In the genomic region with DNA sequence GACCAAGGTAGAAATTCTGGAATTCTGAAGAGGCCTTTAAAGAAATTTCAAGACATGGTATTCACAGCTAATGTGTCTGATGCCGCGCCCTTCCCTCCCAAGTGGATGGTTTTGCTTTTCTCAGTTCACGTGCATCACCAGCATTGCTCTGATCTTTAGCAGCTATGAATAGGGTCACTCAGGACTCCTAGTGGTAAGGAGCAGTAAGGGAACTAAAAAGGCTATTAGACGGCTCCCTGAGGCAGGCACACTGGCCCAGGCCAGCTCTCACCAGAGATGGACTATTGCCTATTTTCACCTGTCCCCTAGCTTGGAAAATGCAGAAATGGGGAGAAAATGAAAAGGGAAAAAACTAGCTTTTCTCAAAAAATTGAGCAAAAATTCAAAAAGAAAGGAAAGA, we compare ENCODE assay signal across 8 cellular contexts.
A peak's percentile ranks its signal among the peaks of the same experiment; 100 is the strongest.
DNase-seq lines count a peak whose midpoint lies in the region; ATAC-seq and TF ChIP-seq lines count a peak whose summit lies in the region.

No MANE protein-coding gene starts in this region.

- H3K27me3 ChIP-seq in adrenal gland (no peaks in the 10 kb centered on the region), osteoblast (ENCODE audit: insufficient read depth, low read length) (no peaks in the 10 kb centered on the region), suprapubic skin (no peaks in the 10 kb centered on the region)
- H3K27me3 ChIP-seq in CD4-positive, alpha-beta memory T cell (ENCODE audit: insufficient read depth, low read length): no peaks in the 10 kb centered on the region

- H3K4me3 ChIP-seq in adrenal gland (no peak overlapping the region), osteoblast (ENCODE audit: insufficient read depth, low read length) (no peak overlapping the region), suprapubic skin (no peak overlapping the region)
- H3K4me3 ChIP-seq in CD4-positive, alpha-beta memory T cell (ENCODE audit: low read length in 2 of 2): no peak overlapping the region

- peak in 5 of 6 experiments; percentile 4 to 35 (median 13) for TF ChIP-seq CTCF in adrenal gland (IDR thresholded peaks at IDR 0.05)
- peak; percentile 28 for TF ChIP-seq CTCF in osteoblast (IDR thresholded peaks at IDR 0.05; ENCODE audit: extremely low read depth, low read depth, low read length)
- TF ChIP-seq CTCF in suprapubic skin (IDR thresholded peaks at IDR 0.05): no peak

- H3K27me3 Mint-ChIP-seq in CD4-positive, alpha-beta memory T cell: peaks cover 6 to 17% of the 10 kb centered on the region in 2 donors

- ATAC-seq in GM19035 (IDR thresholded peaks at IDR 0.05; ENCODE audit: unreplicated experiment): peak; percentile 81
- ATAC-seq in HG03457 (IDR thresholded peaks at IDR 0.05; ENCODE audit: unreplicated experiment): peak; percentile 72

- H3K27ac ChIP-seq in adrenal gland (no peak overlapping the region), osteoblast (ENCODE audit: low read depth, low read length) (no peak overlapping the region), suprapubic skin (no peak overlapping the region)
- no peak overlapping the region for H3K27ac ChIP-seq in CD4-positive, alpha-beta memory T cell (ENCODE audit: low read depth, low read length)

- no peaks in the 10 kb centered on the region for H4K20me1 ChIP-seq in osteoblast (ENCODE audit: insufficient read depth, low read length)

- WGBS in adrenal gland, 4 donors: 52 to 67% (median 62%) methylated on average over 4 of the region's 4 CpGs
- 67% methylated on average over 4 of the region's 4 CpGs for WGBS in suprapubic skin

- H3K4me1 Mint-ChIP-seq in CD4-positive, alpha-beta memory T cell: peaks cover 0 to 1% (median 0%) of the 10 kb centered on the region in 4 donors

- no peak for TF ChIP-seq EP300 in suprapubic skin (IDR thresholded peaks at IDR 0.05)

- H3K36me3 ChIP-seq in adrenal gland (replicated peaks in 1 of 2) (no peaks in the 10 kb centered on the region), osteoblast (ENCODE audit: insufficient read depth, low read length) (no peaks in the 10 kb centered on the region), suprapubic skin (no peaks in the 10 kb centered on the region)
- H3K36me3 ChIP-seq in CD4-positive, alpha-beta memory T cell (ENCODE audit: insufficient read depth, low read length): no peaks in the 10 kb centered on the region

- H3K4me1 ChIP-seq in adrenal gland (replicated peaks in 1 of 2) (no peaks in the 10 kb centered on the region), osteoblast (ENCODE audit: insufficient read depth, low read length) (no peaks in the 10 kb centered on the region), suprapubic skin (no peaks in the 10 kb centered on the region)
- no peaks in the 10 kb centered on the region for H3K4me1 ChIP-seq in CD4-positive, alpha-beta memory T cell (ENCODE audit: insufficient read depth, low read length)

- no peak for TF ChIP-seq POLR2A in adrenal gland (IDR thresholded peaks at IDR 0.05)
- no peak for TF ChIP-seq POLR2A in suprapubic skin (IDR thresholded peaks at IDR 0.05)

- POLR2A ChIA-PET in CD4-positive, alpha-beta memory T cell (lab: Charles Lee; ENCODE audit: partially characterized antibody): no interaction called here

- H3K36me3 Mint-ChIP-seq in CD4-positive, alpha-beta memory T cell: no peaks in the 10 kb centered on the region

- no peak overlapping the region for H3K4me3 Mint-ChIP-seq in CD4-positive, alpha-beta memory T cell

- peak; percentile 13 for DNase-seq in COR-L47 (lab: John Stamatoyannopoulos, UW)
- no peak for DNase-seq in adrenal gland
- DNase-seq in osteoblast (ENCODE audit: insufficient read length, low spot score, missing footprints): peak; percentile 6
- no peak for DNase-seq in suprapubic skin (ENCODE audit: low spot score in 2 of 2)
- DNase-seq in CD4-positive, alpha-beta memory T cell: no peak
- DNase-seq in SW 1271 (lab: John Stamatoyannopoulos, UW): no peak

- H2AFZ ChIP-seq in osteoblast (ENCODE audit: low read length): no peak overlapping the region

- H3K79me2 ChIP-seq in osteoblast (ENCODE audit: insufficient read depth, low read length): no peaks in the 10 kb centered on the region

- intact Hi-C loops in adrenal gland (cut with DNase I): no loop called here
- intact Hi-C loops in CD4-positive, alpha-beta memory T cell (cut with micrococcal nuclease): loop anchor here (10.0 kb wide), 1 partner anchor 286 kb away; no protein-coding TSS in a partner anchor

- H3K9me3 ChIP-seq in adrenal gland (replicated peaks in 1 of 3) (no peaks in the 10 kb centered on the region), osteoblast (ENCODE audit: low read depth, low read length) (no peaks in the 10 kb centered on the region), suprapubic skin (no peaks in the 10 kb centered on the region)
- H3K9me3 ChIP-seq in CD4-positive, alpha-beta memory T cell (ENCODE audit: control insufficient read depth in 1 of 2, low read length in 2 of 2): no peaks in the 10 kb centered on the region

- no peak overlapping the region for H3K27ac Mint-ChIP-seq in CD4-positive, alpha-beta memory T cell

- CTCF ChIA-PET in CD4-positive, alpha-beta memory T cell (lab: Charles Lee; ENCODE audit: partially characterized antibody): interaction anchor here (0.9 to 1.2 kb wide), 2 partner anchors 350 to 452 kb away, joined by 3 read pairs; no protein-coding TSS in a partner anchor

- H3K4me2 ChIP-seq in osteoblast (ENCODE audit: insufficient read depth, low read length): no peak overlapping the region

- H3K9me3 Mint-ChIP-seq in CD4-positive, alpha-beta memory T cell: no peaks in the 10 kb centered on the region

Comparison
In these comparisons a context has a peak if more than half of its experiments do, and no peak if none do; other contexts are left out.
1. DNase-seq: peak in COR-L47 (single experiment) and osteoblast (single experiment); none in adrenal gland (0 of 7), suprapubic skin (0 of 2), CD4-positive, alpha-beta memory T cell (0 of 5) and SW 1271 (0 of 2).
2. CTCF ChIP-seq: peak in adrenal gland (5 of 6) and osteoblast (single experiment); none in suprapubic skin (0 of 2).